In genomic region chr20:57346477-57346876, GRCh38 we compare ENCODE assay signal across 9 cellular contexts. TPM values are rescaled to one million over a fixed set of nuclear protein-coding genes. Genes with fewer than 3 reads are reported as not detected.
DNase-seq lines count a peak whose midpoint lies in the region; ATAC-seq and TF ChIP-seq lines count a peak whose summit lies in the region.
"Had no signal": no experiment of that assay in that cellular context is flagged by ENCODE, and none has a peak within 500 bp of the region (broad histone marks: within the 10 kb centered on the region; RNA-seq: fewer than 3 reads in every experiment).

No MANE protein-coding gene starts in this region.

- DNase-seq in G401 (ENCODE audit: low spot score) (peak; percentile 73), SK-MEL-5 (ENCODE audit: low read depth, low spot score) (peak; percentile 81), glutamatergic neuron (peak; percentile 83), psoas muscle (peak; percentile 62 to 77)
- peak; percentile 69 for DNase-seq in activated naive CD4-positive, alpha-beta T cell treated with Interleukin-2 at 50 U/mL for 16 hours

- intact Hi-C loops in psoas muscle (cut with DNase I), result loop anchor here (2.0 to 5.0 kb wide), 3 partner anchors 254 to 794 kb away; no protein-coding TSS in a partner anchor

- H3K27ac ChIP-seq in psoas muscle, result no peak overlapping the region

- no peaks in the 10 kb centered on the region for H3K27me3 ChIP-seq in psoas muscle (ENCODE audit: insufficient read depth in 3 of 3, low read length in 2 of 3)

- TF ChIP-seq CTCF in LNCAP (IDR thresholded peaks at IDR 0.05), result peak; percentile 79
- TF ChIP-seq CTCF in glutamatergic neuron (IDR thresholded peaks at IDR 0.05; ENCODE audit: partially characterized antibody, unreplicated experiment), result peak; percentile 76
- peak; percentile 70 for TF ChIP-seq CTCF in psoas muscle (IDR thresholded peaks at IDR 0.05)

- no peaks in the 10 kb centered on the region for H3K27me3 Mint-ChIP-seq in glutamatergic neuron (ENCODE audit: unreplicated experiment)

- no peaks in the 10 kb centered on the region for H3K36me3 Mint-ChIP-seq in glutamatergic neuron (ENCODE audit: unreplicated experiment)

- no peak overlapping the region for H3K27ac Mint-ChIP-seq in glutamatergic neuron (ENCODE audit: unreplicated experiment)

- peaks cover 5% of the 10 kb centered on the region for H3K9me3 Mint-ChIP-seq in glutamatergic neuron (ENCODE audit: unreplicated experiment)

- ATAC-seq in psoas muscle (peak in 2 of 4 donors; percentile 51 to 54), HG03469 (IDR thresholded peaks at IDR 0.05; ENCODE audit: unreplicated experiment) (no peak), HG03175 (IDR thresholded peaks at IDR 0.05; ENCODE audit: unreplicated experiment) (no peak)

- H3K4me3 ChIP-seq in psoas muscle, result no peak overlapping the region

- in situ Hi-C loops in G401 (cut with HindIII; ENCODE audit: low sequenced_read_pairs), result no loop called here
- in situ Hi-C loops in SK-MEL-5 (cut with HindIII; ENCODE audit: low pct_unique_long_range_greater_than_20kb, low sequenced_read_pairs), result no loop called here

- H3K36me3 ChIP-seq in psoas muscle (ENCODE audit: insufficient read depth in 1 of 2, low read depth in 1 of 2), result no peaks in the 10 kb centered on the region

- H3K4me1 ChIP-seq in psoas muscle, result no peaks in the 10 kb centered on the region

- WGBS in psoas muscle, 3 donors, result 1 to 3% (median 1%) methylated on average over 4 of the region's 4 CpGs

- H3K4me1 Mint-ChIP-seq in glutamatergic neuron (ENCODE audit: low read depth, unreplicated experiment), result peaks cover 1% of the 10 kb centered on the region

- H3K9me3 ChIP-seq in psoas muscle, result no peaks in the 10 kb centered on the region

- H3K4me3 Mint-ChIP-seq in glutamatergic neuron (ENCODE audit: unreplicated experiment), result no peak overlapping the region

RNA-seq across cellular contexts. Expression of gene RAE1, which starts 4.6 kb away (rescaled TPM):
- total RNA-seq in G401 (2014; rRNA removed; shearing (Covaris generic)), result 77.4 and 81.3 TPM in 2 replicates
- total RNA-seq in SK-MEL-5 (2014; rRNA removed; shearing (Covaris generic)), result 59.0 and 62.6 TPM in 2 replicates
- 69.0 and 73.2 TPM in 2 replicates for polyA plus RNA-seq in SK-MEL-5 (2015; cell fraction: cytosol; rRNA removed)
- polyA plus RNA-seq in SK-MEL-5 (2015; cell fraction: nucleus; rRNA removed), result 63.1 and 75.8 TPM in 2 replicates
- total RNA-seq in glutamatergic neuron (ENCODE audit: unreplicated experiment) (28.3 TPM), psoas muscle (10 to 100 TPM in 3 of 4 donors, 1 to 10 TPM in 1; 9.1 to 17.3 (median 14.4) TPM)
- 10 to 100 TPM; 13.9 to 23.6 (median 18.9) TPM for polyA plus RNA-seq in psoas muscle

RNA-seq across cellular contexts. Expression of gene SPO11, which starts 16.9 kb away (rescaled TPM):
- total RNA-seq in G401 (2014; rRNA removed; shearing (Covaris generic)), result not detected in 2 replicates
- total RNA-seq in SK-MEL-5 (2014; rRNA removed; shearing (Covaris generic)), result not detected in 2 replicates
- not detected in 2 replicates for polyA plus RNA-seq in SK-MEL-5 (2015; cell fraction: cytosol; rRNA removed)
- polyA plus RNA-seq in SK-MEL-5 (2015; cell fraction: nucleus; rRNA removed), result not detected in 2 replicates
- total RNA-seq in glutamatergic neuron (ENCODE audit: unreplicated experiment), result not detected
- not detected for total RNA-seq in psoas muscle
- polyA plus RNA-seq in psoas muscle, result not detected
- polyA plus RNA-seq: esophagus had no signal

RNA-seq across cellular contexts. Expression of gene RBM38, which starts 44.7 kb away (rescaled TPM):
- 74.9 and 101 TPM in 2 replicates for total RNA-seq in G401 (2014; rRNA removed; shearing (Covaris generic))
- 12.8 and 13.7 TPM in 2 replicates for total RNA-seq in SK-MEL-5 (2014; rRNA removed; shearing (Covaris generic))
- 32.1 and 33.4 TPM in 2 replicates for polyA plus RNA-seq in SK-MEL-5 (2015; cell fraction: cytosol; rRNA removed)
- polyA plus RNA-seq in SK-MEL-5 (2015; cell fraction: nucleus; rRNA removed), result 7.5 and 15.8 TPM in 2 replicates
- 16.6 TPM for total RNA-seq in glutamatergic neuron (ENCODE audit: unreplicated experiment)
- 100 to 1,000 TPM in 2 of 4 donors, 10 to 100 TPM in 2; 73.2 to 202 (median 93.0) TPM for total RNA-seq in psoas muscle
- polyA plus RNA-seq in psoas muscle, result 100 to 1,000 TPM; 135 to 308 (median 144) TPM
